In the genomic region with DNA sequence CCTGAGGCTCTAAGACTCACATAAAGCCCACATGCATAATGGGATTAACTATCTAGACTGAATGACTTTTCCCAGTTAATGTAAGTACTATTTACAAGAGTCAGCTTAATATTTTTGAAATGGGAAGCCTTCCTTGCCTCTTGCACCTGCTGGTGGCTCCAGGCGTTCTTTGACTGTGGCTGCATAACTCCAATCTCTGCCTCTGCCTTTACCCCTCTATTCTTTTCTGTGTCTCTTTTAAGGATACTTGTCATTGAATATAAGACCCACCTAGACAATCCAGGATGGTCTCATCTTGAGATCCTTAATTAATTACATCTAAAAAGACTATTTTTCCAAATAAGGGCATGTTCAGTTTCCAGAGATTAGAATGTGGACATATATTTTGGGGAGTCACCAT, we compare ENCODE assay signal across 1 cellular context.
TF ChIP-seq lines count a peak whose summit lies in the region.

No MANE protein-coding gene starts in this region.

TF ChIP-seq in GM12891, 5 proteins besides CTCF, POLR2A, EP300 and RAD21:
- no peak for TF ChIP-seq TAF1 (IDR thresholded peaks at IDR 0.05; ENCODE audit: low read depth, low read length)
- no peak for TF ChIP-seq POU2F2 (IDR thresholded peaks at IDR 0.05; ENCODE audit: low read depth, low read length)
- TF ChIP-seq SPI1 (IDR thresholded peaks at IDR 0.05; ENCODE audit: low read depth, low read length), result no peak
- TF ChIP-seq PAX5 (IDR thresholded peaks at IDR 0.05; ENCODE audit: insufficient read depth, low read length, severe bottlenecking), result no peak
- no peak for TF ChIP-seq POLR2AphosphoS5 (IDR thresholded peaks at IDR 0.05; ENCODE audit: low read depth, low read length)
